Comparison of ENCODE assay signal across 19 cellular contexts in the genomic region with DNA sequence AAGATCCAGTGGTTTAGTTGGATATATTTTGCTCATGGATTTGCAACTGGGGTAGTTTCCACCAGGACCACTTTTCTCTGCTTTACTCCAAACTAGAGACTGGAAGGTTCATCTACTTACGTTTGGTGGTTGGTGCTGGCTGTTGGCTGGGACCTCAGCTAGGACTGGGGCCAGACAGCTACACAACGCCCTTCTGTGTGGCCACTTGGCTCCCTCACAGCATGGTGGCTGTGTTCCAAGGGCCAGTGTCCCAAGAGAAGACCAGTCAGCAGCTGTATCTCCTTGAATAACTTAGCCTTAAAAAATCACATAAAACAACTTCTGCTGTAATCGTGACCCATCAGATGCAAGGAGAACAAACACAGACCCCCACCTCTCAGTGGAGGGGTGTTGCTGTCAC. TPM values are rescaled to one million over a fixed set of nuclear protein-coding genes. Genes with fewer than 3 reads are reported as not detected.
DNase-seq lines count a peak whose midpoint lies in the region; ATAC-seq and TF ChIP-seq lines count a peak whose summit lies in the region.
"Had no signal": no experiment of that assay in that cellular context is flagged by ENCODE, and none has a peak within 500 bp of the region (broad histone marks: within the 10 kb centered on the region; RNA-seq: fewer than 3 reads in every experiment).

No MANE protein-coding gene starts in this region.

- H3K27me3 ChIP-seq in dorsolateral prefrontal cortex = no peaks in the 10 kb centered on the region
- no peaks in the 10 kb centered on the region for H3K27me3 ChIP-seq in layer of hippocampus (ENCODE audit: control insufficient read depth, insufficient read depth, low read length)
- H3K27me3 ChIP-seq: BE2C had no signal

- H3K4me3 Mint-ChIP-seq in activated T-cell treated with anti-CD3 and anti-CD28 coated beads, Interleukin-2, amount 50 U/mL, for 4 hours = no peak overlapping the region
- no peak overlapping the region for H3K4me3 Mint-ChIP-seq in chondrocyte (ENCODE audit: unreplicated experiment)
- H3K4me3 Mint-ChIP-seq: CD4-positive, alpha-beta memory T cell; H9 had no signal

- peak overlapping the region in 41 of 59 donors; percentile 4 to 87 (median 58) for H3K27ac ChIP-seq in dorsolateral prefrontal cortex
- H3K27ac ChIP-seq in layer of hippocampus (ENCODE audit: low read depth, low read length) = peak overlapping the region; percentile 38
- H3K27ac ChIP-seq: 22Rv1, RWPE1 had no signal

- no peaks in the 10 kb centered on the region for H3K9me3 Mint-ChIP-seq in activated T-cell treated with anti-CD3 and anti-CD28 coated beads, Interleukin-2, amount 50 U/mL, for 4 hours
- H3K9me3 Mint-ChIP-seq in chondrocyte (ENCODE audit: low read depth) = no peaks in the 10 kb centered on the region
- H3K9me3 Mint-ChIP-seq: H9 had no signal

- peak in 10 of 56 donors; percentile 10 to 42 (median 31) for TF ChIP-seq CTCF in dorsolateral prefrontal cortex (IDR thresholded peaks at IDR 0.05 in 54 of 56, conservative IDR thresholded peaks at IDR 0.05 in 2 of 56; ENCODE audit: low read depth in 1 of 56, partially characterized antibody in 56 of 56)
- no peak for TF ChIP-seq CTCF in chondrocyte (IDR thresholded peaks at IDR 0.05)

- DNase-seq in NCI-H2196 (lab: John Stamatoyannopoulos, UW; ENCODE audit: unreplicated experiment) (peak; percentile 36), NCI-H2196 treated with DMSO at 0.1 percent for 48 hours (lab: John Stamatoyannopoulos, UW; ENCODE audit: unreplicated experiment) (no peak), dorsolateral prefrontal cortex (peak in 9 of 10 donors; percentile 81 to 94 (median 87)), sciatic nerve (ENCODE audit: low spot score) (no peak), chondrocyte (ENCODE audit: low spot score) (no peak), T-helper 1 cell (no peak)
- no peak for DNase-seq in activated T-cell treated with anti-CD3 and anti-CD28 coated beads, Interleukin-2, amount 50 U/mL, for 4 hours
- DNase-seq: BE2C, Calu3, DMS53, H9, NCI-H187 treated with DMSO at 0.1 percent for 48 hours, NCI-H446 treated with DMSO at 0.1 percent for 48 hours, NCI-H748 treated with DMSO at 0.1 percent for 48 hours, PC-3 had no signal

- intact Hi-C loops in dorsolateral prefrontal cortex (cut with DNase I) = loop anchor here in 1 of 2 donors (10.0 kb wide), 1 partner anchor 608 kb away; the partner anchor contains the start of gene ZNF775
- intact Hi-C loops in sciatic nerve (cut with DNase I) = no loop called here

- no peaks in the 10 kb centered on the region for H3K36me3 Mint-ChIP-seq in activated T-cell treated with anti-CD3 and anti-CD28 coated beads, Interleukin-2, amount 50 U/mL, for 4 hours (ENCODE audit: insufficient read depth)
- no peaks in the 10 kb centered on the region for H3K36me3 Mint-ChIP-seq in chondrocyte (ENCODE audit: low read depth)

- peak; percentile 54 for ATAC-seq in sciatic nerve
- ATAC-seq in activated T-cell treated with anti-CD3 and anti-CD28 coated beads, Interleukin-2, amount 50 U/mL, for 4 hours = no peak
- ATAC-seq: PC-3 had no signal

- peaks cover 12% of the 10 kb centered on the region for H3K4me1 Mint-ChIP-seq in activated T-cell treated with anti-CD3 and anti-CD28 coated beads, Interleukin-2, amount 50 U/mL, for 4 hours (ENCODE audit: low read depth)
- peaks cover 10% of the 10 kb centered on the region for H3K4me1 Mint-ChIP-seq in chondrocyte (ENCODE audit: low read depth)

- no peak overlapping the region for H3K4me3 ChIP-seq in dorsolateral prefrontal cortex

- H3K27me3 Mint-ChIP-seq in activated T-cell treated with anti-CD3 and anti-CD28 coated beads, Interleukin-2, amount 50 U/mL, for 4 hours (ENCODE audit: low read depth) = peaks cover 36% of the 10 kb centered on the region
- peaks cover 46% of the 10 kb centered on the region for H3K27me3 Mint-ChIP-seq in chondrocyte (ENCODE audit: low read depth)

- no peak overlapping the region for H3K27ac Mint-ChIP-seq in chondrocyte (ENCODE audit: unreplicated experiment)
- H3K27ac Mint-ChIP-seq: H9 had no signal

RNA-seq across cellular contexts. Expression of gene KCNH2, which starts 4.2 kb away (rescaled TPM):
- total RNA-seq in dorsolateral prefrontal cortex (10 to 100 TPM in 118 of 120 experiments, 1 to 10 TPM in 2; 7.8 to 27.9 (median 19.3) TPM), sciatic nerve (3.2 TPM), chondrocyte (0.19 to 0.33 TPM (median 0.30 TPM) in 3 replicates)
- under 1 TPM; 0.49 to 0.71 (median 0.66) TPM for total RNA-seq in activated T-cell treated with anti-CD3 and anti-CD28 coated beads, Interleukin-2, amount 50 U/mL, for 4 hours

RNA-seq across cellular contexts. Expression of gene NOS3, which starts 8.5 kb away (rescaled TPM):
- 10 to 100 TPM in 67 of 120 experiments, 1 to 10 TPM in 53; 3.3 to 39.1 (median 10.8) TPM for total RNA-seq in dorsolateral prefrontal cortex
- total RNA-seq in sciatic nerve = 26.6 TPM
- 1 to 10 TPM; 5.3 to 9.2 (median 8.2) TPM for total RNA-seq in activated T-cell treated with anti-CD3 and anti-CD28 coated beads, Interleukin-2, amount 50 U/mL, for 4 hours
- total RNA-seq in chondrocyte = not detected in 3 replicates

RNA-seq across cellular contexts. Expression of gene ATG9B, which starts 41.9 kb away (rescaled TPM):
- total RNA-seq in dorsolateral prefrontal cortex = 10 to 100 TPM in 4 of 120 experiments, 1 to 10 TPM in 115, under 1 TPM in 1; 0.95 to 17.2 (median 4.5) TPM
- 0.67 TPM for total RNA-seq in sciatic nerve
- total RNA-seq in activated T-cell treated with anti-CD3 and anti-CD28 coated beads, Interleukin-2, amount 50 U/mL, for 4 hours = 1 to 10 TPM; 5.8 to 7.3 (median 6.7) TPM
- total RNA-seq in chondrocyte = 1.5 to 1.6 TPM in 2 of 3 replicates, not detected in the other

RNA-seq across cellular contexts. Expression of gene ABCB8, which starts 45.9 kb away (rescaled TPM):
- total RNA-seq in dorsolateral prefrontal cortex = 100 to 1,000 TPM in 3 of 120 experiments, 10 to 100 TPM in 117; 52.6 to 110 (median 74.3) TPM
- total RNA-seq in sciatic nerve = 32.8 TPM
- 10 to 100 TPM; 48.1 to 54.6 (median 48.5) TPM for total RNA-seq in activated T-cell treated with anti-CD3 and anti-CD28 coated beads, Interleukin-2, amount 50 U/mL, for 4 hours
- total RNA-seq in chondrocyte = 30.2 to 45.7 TPM (median 32.1 TPM) in 3 replicates

Comparison
In these comparisons a context has a peak if more than half of its experiments do, and no peak if none do; other contexts are left out.
1. DNase-seq: peak in NCI-H2196 (single experiment) and dorsolateral prefrontal cortex (9 of 10); none in NCI-H2196 treated with DMSO at 0.1 percent for 48 hours (single experiment), sciatic nerve (single experiment), activated T-cell treated with anti-CD3 and anti-CD28 coated beads, Interleukin-2, amount 50 U/mL, for 4 hours (single experiment), chondrocyte (single experiment) and T-helper 1 cell (0 of 5).